Comparison of ENCODE assay signal across 8 cellular contexts in the genomic region with DNA sequence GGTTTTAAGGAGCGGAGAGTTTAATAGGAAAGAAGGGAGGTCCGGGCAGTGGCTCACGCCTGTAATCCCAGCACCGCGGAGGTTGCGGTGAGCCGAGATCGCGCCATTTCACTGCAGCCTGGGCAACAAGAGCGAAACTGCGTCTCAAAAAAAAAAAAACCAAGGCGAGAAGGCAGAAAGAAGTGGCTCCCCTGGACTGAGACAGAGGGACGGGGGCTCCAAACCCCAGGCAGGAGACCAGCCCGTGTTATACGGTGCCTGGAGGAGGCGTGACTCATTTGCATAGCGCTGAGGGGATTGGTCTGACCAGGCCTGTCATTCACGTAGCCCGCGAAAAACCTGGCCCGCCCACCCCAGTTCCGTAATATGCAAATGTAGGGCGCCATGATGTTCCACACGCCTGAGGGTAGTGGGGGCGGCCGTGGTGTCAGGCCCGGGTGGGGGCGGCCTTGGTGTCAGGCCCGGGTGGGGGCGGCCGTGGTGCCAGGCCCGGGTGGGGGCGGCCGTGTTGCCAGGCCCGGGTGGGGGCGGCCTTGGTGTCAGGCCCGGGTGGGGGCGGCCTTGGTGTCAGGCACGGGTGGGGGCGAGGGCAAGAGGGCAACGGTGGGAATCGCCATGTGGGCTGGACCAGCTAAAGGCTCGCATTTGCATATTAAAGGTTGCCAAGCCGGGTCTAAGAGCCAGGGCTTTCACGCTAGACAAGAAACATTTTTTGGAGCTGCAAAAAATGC. TPM values are rescaled to one million over a fixed set of nuclear protein-coding genes. Genes with fewer than 3 reads are reported as not detected.
DNase-seq lines count a peak whose midpoint lies in the region; ATAC-seq and TF ChIP-seq lines count a peak whose summit lies in the region.

No MANE protein-coding gene starts in this region.

- H4K20me1 ChIP-seq in GM23338 (replicated peaks; ENCODE audit: insufficient read depth): peaks cover 30% of the 10 kb centered on the region

- peak overlapping the region; percentile 92 for H3K4me3 Mint-ChIP-seq in GM23338

- peaks cover 20% of the 10 kb centered on the region for H3K9me3 Mint-ChIP-seq in GM23338

- H3K4me1 ChIP-seq in GM23338 (ENCODE audit: insufficient read depth) (peaks cover 10% of the 10 kb centered on the region; the same call in 1 of the 2 replicates), prostate gland (replicated peaks) (no peaks in the 10 kb centered on the region), uterus (no peaks in the 10 kb centered on the region)

- H2AFZ ChIP-seq in GM23338: no peak overlapping the region

- H3K9me3 ChIP-seq in prostate gland (no peaks in the 10 kb centered on the region), uterus (no peaks in the 10 kb centered on the region)

- H3K36me3 Mint-ChIP-seq in GM23338 (ENCODE audit: low read depth): peaks cover 69% of the 10 kb centered on the region

- H3K27me3 ChIP-seq in GM23338 (ENCODE audit: insufficient read depth) (no peaks in the 10 kb centered on the region), prostate gland (replicated peaks; ENCODE audit: insufficient read depth) (no peaks in the 10 kb centered on the region), uterus (no peaks in the 10 kb centered on the region)

- intact Hi-C loops in Right ventricle myocardium superior (cut with DNase I) (no loop called here), prostate gland (cut with DNase I) (no loop called here), uterus (cut with DNase I; ENCODE audit: low total_unique reads) (loop anchor here (10.0 kb wide), 1 partner anchor 102 kb away; a partner anchor contains a TSS)

- H3K27ac ChIP-seq in GM23338 (ENCODE audit: low read depth) (peak overlapping the region; percentile 96), prostate gland (peak overlapping the region; percentile 50 to 65), uterus (peak overlapping the region; percentile 47 to 70)

- H3K27ac Mint-ChIP-seq in GM23338: peak overlapping the region; percentile 99

- peaks cover 46% of the 10 kb centered on the region for H3F3A ChIP-seq in GM23338 (replicated peaks; ENCODE audit: low read depth)

- H3K79me2 ChIP-seq in GM23338 (replicated peaks; ENCODE audit: insufficient read depth): peaks cover 76% of the 10 kb centered on the region

- WGBS in prostate gland: under 1% methylated on average over 39 of the region's 45 CpGs

- peaks cover 33% of the 10 kb centered on the region for H3K4me1 Mint-ChIP-seq in GM23338

- no peak for TF ChIP-seq POLR2A in prostate gland (IDR thresholded peaks at IDR 0.05)
- no peak for TF ChIP-seq POLR2A in uterus (IDR thresholded peaks at IDR 0.05)

- peak; percentile 92 for ATAC-seq in GM23338
- ATAC-seq in Right ventricle myocardium superior (ENCODE audit: poor library complexity): peak; percentile 99

- peaks cover 38% of the 10 kb centered on the region for H3K36me3 ChIP-seq in GM23338 (ENCODE audit: insufficient read depth)
- no peaks in the 10 kb centered on the region for H3K36me3 ChIP-seq in prostate gland
- H3K36me3 ChIP-seq in uterus: no peaks in the 10 kb centered on the region

- H3K9me2 ChIP-seq in GM23338 (ENCODE audit: insufficient read depth): no peaks in the 10 kb centered on the region

- DNase-seq in EH (ENCODE audit: low read depth) (peak; percentile 87), GM23338 (ENCODE audit: low spot score) (peak; percentile 98), NAMALWA (ENCODE audit: low spot score) (peak; percentile 98), Right ventricle myocardium superior (peak; percentile 94), prostate gland (ENCODE audit: low spot score) (peak; percentile 89), uterus (peak; percentile 85 to 91), HuH-7.5 (ENCODE audit: low spot score) (no peak)
- peak; percentile 96 for DNase-seq in activated effector memory CD4-positive, alpha-beta T cell treated with anti-CD3 and anti-CD28 coated beads, Interleukin-2, amount 50 U/mL, for 16 hours

- no peak for TF ChIP-seq CTCF in GM23338 (conservative IDR thresholded peaks at IDR 0.05; ENCODE audit: low read depth in 2 of 2)
- no peak for TF ChIP-seq CTCF in prostate gland (IDR thresholded peaks at IDR 0.05)
- TF ChIP-seq CTCF in uterus (IDR thresholded peaks at IDR 0.05): no peak

- H3K4me2 ChIP-seq in GM23338: peak overlapping the region; percentile 87

- H3K4me3 ChIP-seq in GM23338 (peak overlapping the region; percentile 94), prostate gland (peak overlapping the region; percentile 40 to 44), uterus (peak overlapping the region; percentile 34 to 51)

- H3K27me3 Mint-ChIP-seq in GM23338 (ENCODE audit: insufficient read depth, low read depth, poor library complexity): peaks cover 27% of the 10 kb centered on the region

TF ChIP-seq in GM23338, 12 proteins besides CTCF, POLR2A, EP300 and RAD21:
- TF ChIP-seq POLR2AphosphoS5 (IDR thresholded peaks at IDR 0.05; ENCODE audit: low read depth): peak; percentile 95
- TF ChIP-seq NANOG (IDR thresholded peaks at IDR 0.05; ENCODE audit: borderline replicate concordance): no peak
- peak; percentile 68 for TF ChIP-seq CREB1 (CRISPR knock-in tag; IDR thresholded peaks at IDR 0.05; ENCODE audit: low read depth)
TF ChIP-seq in GM23338: peak in this region for 2.

RNA-seq across cellular contexts. Expression of a gene that starts 2.1 kb away (rescaled TPM):
- 95.9 and 112 TPM in 2 replicates for total RNA-seq in GM23338 (2014; rRNA removed; shearing (Covaris generic))
- 48.7 and 50.9 TPM in 2 replicates for polyA plus RNA-seq in GM23338 (2016; fragmentation: Nextera tagmentation; extraction: Ambion mirVana)
- total RNA-seq in Right ventricle myocardium superior (5.1 TPM), prostate gland (10 to 100 TPM; 12.9 to 20.8 TPM), uterus (10 to 100 TPM in 2 of 4 donors, 1 to 10 TPM in 2; 2.8 to 19.5 (median 8.1) TPM)

RNA-seq across cellular contexts. Expression of a gene that starts 35.3 kb away (rescaled TPM):
- total RNA-seq in GM23338 (2014; rRNA removed; shearing (Covaris generic)): 57.4 and 66.8 TPM in 2 replicates
- polyA plus RNA-seq in GM23338 (2016; fragmentation: Nextera tagmentation; extraction: Ambion mirVana): 41.4 and 43.6 TPM in 2 replicates
- total RNA-seq in Right ventricle myocardium superior (50.8 TPM), prostate gland (10 to 100 TPM; 43.9 to 69.6 TPM), uterus (10 to 100 TPM; 26.2 to 65.3 (median 35.7) TPM)

Comparison
In these comparisons a context has a peak if more than half of its experiments do, and no peak if none do; other contexts are left out.
1. H3K4me3 ChIP-seq: peak in every context shown above with its lines; median percentile 94 in GM23338; 42 in uterus; 42 in prostate gland.